Comparison of ENCODE assay signal across 15 cellular contexts in the genomic region with DNA sequence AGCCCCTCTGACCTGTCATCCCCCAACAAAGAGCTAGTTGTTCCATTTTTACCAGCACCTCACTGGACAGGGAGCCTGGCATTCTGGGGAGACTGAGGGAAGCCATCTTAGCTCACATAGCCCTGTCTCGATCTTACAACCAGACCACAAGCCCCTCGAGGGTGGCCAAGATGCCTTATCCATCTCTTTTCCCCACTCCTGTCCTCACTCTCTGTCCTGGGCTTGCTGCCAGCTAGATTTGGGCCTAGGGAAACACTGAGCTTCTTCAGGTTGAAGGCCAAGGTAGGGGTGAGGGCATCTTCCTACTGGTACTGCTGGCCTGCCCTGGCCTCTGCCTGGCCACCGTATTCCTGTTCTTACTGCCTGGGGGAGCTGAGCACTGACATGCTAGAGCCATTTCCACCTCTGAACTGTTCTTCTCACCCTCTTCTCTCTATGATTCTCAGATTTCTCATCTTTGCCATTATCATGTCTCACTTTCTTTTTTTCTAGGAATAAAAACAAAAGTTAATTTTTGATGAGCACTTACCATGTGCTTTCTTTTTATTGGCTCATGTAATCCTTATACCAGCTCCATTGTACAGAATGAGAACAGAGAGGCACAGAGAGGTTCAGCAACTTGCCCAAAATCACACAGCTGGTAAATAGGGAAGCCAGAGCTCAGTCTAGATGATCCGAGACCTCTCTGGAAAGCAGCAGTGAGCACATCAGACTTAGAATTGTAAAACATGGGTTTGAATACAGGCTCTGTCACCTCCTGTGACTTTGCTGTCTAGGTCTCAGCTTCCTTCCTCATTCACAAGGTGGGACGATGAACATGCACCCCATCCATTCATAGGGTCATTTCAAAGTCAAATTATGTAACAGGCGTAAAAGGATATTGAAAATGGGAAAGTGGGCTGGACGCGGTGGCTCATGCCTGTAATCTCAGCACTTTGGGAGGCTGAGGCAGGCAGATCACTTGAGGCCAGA. TPM values are rescaled to one million over a fixed set of nuclear protein-coding genes. Genes with fewer than 3 reads are reported as not detected.
DNase-seq lines count a peak whose midpoint lies in the region; ATAC-seq, FAIRE-seq and TF ChIP-seq lines count a peak whose summit lies in the region.
"Had no signal": no experiment of that assay in that cellular context is flagged by ENCODE, and none has a peak within 500 bp of the region (broad histone marks: within the 10 kb centered on the region; RNA-seq: fewer than 3 reads in every experiment).

No MANE protein-coding gene starts in this region.

- no peak for ATAC-seq in T-helper 17 cell
- ATAC-seq in aorta (ENCODE audit: low FRiP score) = no peak
- ATAC-seq in HG02884 (IDR thresholded peaks at IDR 0.05; ENCODE audit: unreplicated experiment) = no peak
- no peak for ATAC-seq in left lung
- ATAC-seq: foreskin keratinocyte had no signal

- H4K20me1 ChIP-seq in mammary epithelial cell (ENCODE audit: insufficient read depth, low read length) (no peaks in the 10 kb centered on the region), endothelial cell of umbilical vein (replicated peaks; ENCODE audit: control insufficient read depth, extremely low read depth, insufficient read depth, low read length) (no peaks in the 10 kb centered on the region)

- 75% methylated on average over 8 of the region's 8 CpGs for WGBS in mammary epithelial cell (ENCODE audit: low coverage, missing lambda C conversion rate)
- 79 to 80% methylated on average over 8 of the region's 8 CpGs for WGBS in aorta, 2 donors

- H3K36me3 Mint-ChIP-seq in MCF 10A (ENCODE audit: insufficient read depth, unreplicated experiment) = no peaks in the 10 kb centered on the region
- peaks cover 3% of the 10 kb centered on the region for H3K36me3 Mint-ChIP-seq in T-helper 17 cell (ENCODE audit: low read depth)

- H3K4me1 ChIP-seq in mammary epithelial cell (ENCODE audit: insufficient read depth, low read length) (peaks cover 10% of the 10 kb centered on the region), endothelial cell of umbilical vein (ENCODE audit: control insufficient read depth, extremely low read depth, insufficient read depth, low read length) (no peaks in the 10 kb centered on the region), aorta (ENCODE audit: control insufficient read depth in 1 of 2, insufficient read depth in 2 of 2, low read length in 2 of 2) (no peaks in the 10 kb centered on the region), left lung (peaks cover 5 to 44% of the 10 kb centered on the region in 2 donors)
- H3K4me1 ChIP-seq: foreskin keratinocyte had no signal

- H3K36me3 ChIP-seq in mammary epithelial cell (ENCODE audit: insufficient read depth, low read length) = no peaks in the 10 kb centered on the region
- H3K36me3 ChIP-seq in endothelial cell of umbilical vein (ENCODE audit: control insufficient read depth in 2 of 2, extremely low read depth in 1 of 2, insufficient read depth in 2 of 2, low read length in 2 of 2) = no peaks in the 10 kb centered on the region
- H3K36me3 ChIP-seq in aorta (ENCODE audit: control insufficient read depth in 1 of 2, insufficient read depth in 2 of 2, low read length in 1 of 2) = no peaks in the 10 kb centered on the region
- H3K36me3 ChIP-seq in left lung = no peaks in the 10 kb centered on the region
- H3K36me3 ChIP-seq: left ventricle myocardium inferior had no signal

- POLR2A ChIA-PET in MCF 10A (lab: Yijun Ruan, JAX) = interaction anchor here (0.7 to 1.6 kb wide), 3 partner anchors 10 to 105 kb away, joined by 3 to 4 read pairs (median 3); no protein-coding TSS in a partner anchor
- POLR2A ChIA-PET in endothelial cell of umbilical vein (lab: Charles Lee) = no interaction called here

- H3K4me3 Mint-ChIP-seq in MCF 10A (ENCODE audit: unreplicated experiment) (no peak overlapping the region), T-helper 17 cell (no peak overlapping the region)

- H3K4me2 ChIP-seq in mammary epithelial cell (ENCODE audit: insufficient read depth, low read depth, low read length) (no peak overlapping the region), endothelial cell of umbilical vein (ENCODE audit: insufficient read depth, low read length) (no peak overlapping the region)

- no peaks in the 10 kb centered on the region for H3K9me3 ChIP-seq in mammary epithelial cell (replicated peaks; ENCODE audit: insufficient read depth, low read length)
- H3K9me3 ChIP-seq in T-helper 17 cell (ENCODE audit: control insufficient read depth, low read length, poor library complexity, severe bottlenecking) = no peaks in the 10 kb centered on the region
- H3K9me3 ChIP-seq in endothelial cell of umbilical vein (replicated peaks; ENCODE audit: control insufficient read depth, insufficient read depth, low read length) = no peaks in the 10 kb centered on the region
- no peaks in the 10 kb centered on the region for H3K9me3 ChIP-seq in aorta (ENCODE audit: control insufficient read depth, low read length)
- no peaks in the 10 kb centered on the region for H3K9me3 ChIP-seq in left lung

- CTCF ChIA-PET in MCF 10A (lab: Yijun Ruan, JAX) = interaction anchor here (0.7 to 8.7 kb wide), 9 partner anchors 9 to 1738 kb away, joined by 3 to 65 read pairs (median 4); no protein-coding TSS in a partner anchor
- CTCF ChIA-PET in mammary epithelial cell (lab: Charles Lee; ENCODE audit: low non-redundant PET) = no interaction called here
- CTCF ChIA-PET in endothelial cell of umbilical vein (lab: Charles Lee) = interaction anchor here (0.6 to 1.9 kb wide), 6 partner anchors 12 to 176 kb away, joined by 3 to 5 read pairs (median 4); no protein-coding TSS in a partner anchor

- no peak for DNase-seq in MCF 10A (ENCODE audit: unreplicated experiment)
- no peak for DNase-seq in mammary epithelial cell
- no peak for DNase-seq in T-helper 17 cell
- DNase-seq in endothelial cell of umbilical vein (ENCODE audit: low read depth, low spot score) = no peak
- peak; percentile 15 to 57 for DNase-seq in aorta
- no peak for DNase-seq in left lung
- no peak for DNase-seq in dermis blood vessel endothelial cell
- DNase-seq: foreskin keratinocyte, left ventricle myocardium inferior, NCI-H1417 treated with DMSO at 0.1 percent for 48 hours, NCI-H2227 treated with DMSO at 0.1 percent for 48 hours, T-helper 9 cell had no signal

- TF ChIP-seq POLR2A in endothelial cell of umbilical vein (IDR thresholded peaks at IDR 0.05; ENCODE audit: low read depth, low read length) = no peak

- H3K9me1 ChIP-seq in endothelial cell of umbilical vein (replicated peaks; ENCODE audit: control insufficient read depth, extremely low read depth, insufficient read depth, low read length) = no peaks in the 10 kb centered on the region

- H3K27ac ChIP-seq in mammary epithelial cell (ENCODE audit: insufficient read depth, low read depth, low read length) (no peak overlapping the region), endothelial cell of umbilical vein (ENCODE audit: insufficient read depth, low read depth, low read length) (no peak overlapping the region), aorta (ENCODE audit: low read depth in 1 of 2, low read length in 2 of 2) (no peak overlapping the region), left lung (peak overlapping the region in 1 of 2 donors; percentile 75)
- H3K27ac ChIP-seq: foreskin keratinocyte, left ventricle myocardium inferior had no signal

- peaks cover 9% of the 10 kb centered on the region for H3K4me1 Mint-ChIP-seq in MCF 10A (ENCODE audit: insufficient read depth, unreplicated experiment)
- peaks cover 25% of the 10 kb centered on the region for H3K4me1 Mint-ChIP-seq in T-helper 17 cell

- H3K4me3 ChIP-seq in mammary epithelial cell (replicated peaks in 1 of 3; ENCODE audit: insufficient read depth in 1 of 3, low read depth in 2 of 3, low read length in 3 of 3) = no peak overlapping the region
- H3K4me3 ChIP-seq in endothelial cell of umbilical vein (replicated peaks in 1 of 3; ENCODE audit: insufficient read depth in 1 of 3, low read depth in 1 of 3, low read length in 3 of 3) = no peak overlapping the region
- H3K4me3 ChIP-seq in aorta (ENCODE audit: low read length in 2 of 2) = no peak overlapping the region
- no peak overlapping the region for H3K4me3 ChIP-seq in left lung
- H3K4me3 ChIP-seq: left ventricle myocardium inferior had no signal

- intact Hi-C loops in MCF 10A (cut with micrococcal nuclease) = no loop called here
- intact Hi-C loops in mammary epithelial cell (cut with micrococcal nuclease) = no loop called here
- intact Hi-C loops in endothelial cell of umbilical vein (cut with micrococcal nuclease) = no loop called here
- intact Hi-C loops in aorta (cut with DNase I) = no loop called here
- intact Hi-C loops in left lung (cut with DNase I) = no loop called here

- H3K79me2 ChIP-seq in mammary epithelial cell (ENCODE audit: insufficient read depth, low read length) (no peaks in the 10 kb centered on the region), endothelial cell of umbilical vein (ENCODE audit: control insufficient read depth, insufficient read depth, low read length) (no peaks in the 10 kb centered on the region)

- H3K9ac ChIP-seq in mammary epithelial cell (ENCODE audit: insufficient read depth, low read length) (no peak overlapping the region), endothelial cell of umbilical vein (replicated peaks; ENCODE audit: extremely low read depth, insufficient read depth, low read length) (no peak overlapping the region)

- H3K27me3 Mint-ChIP-seq in MCF 10A (ENCODE audit: insufficient read depth, unreplicated experiment) (no peaks in the 10 kb centered on the region), T-helper 17 cell (no peaks in the 10 kb centered on the region)

- FAIRE-seq in endothelial cell of umbilical vein (lab: Jason Lieb, UNC) = peak; percentile 53
- FAIRE-seq: endometrium had no signal

- H2AFZ ChIP-seq in mammary epithelial cell (ENCODE audit: low read depth, low read length) = no peak overlapping the region
- no peak overlapping the region for H2AFZ ChIP-seq in endothelial cell of umbilical vein (ENCODE audit: low read depth, low read length)

- H3K27me3 ChIP-seq in mammary epithelial cell (ENCODE audit: insufficient read depth, low read length) = no peaks in the 10 kb centered on the region
- peaks cover 0 to 3% of the 10 kb centered on the region in 2 experiments for H3K27me3 ChIP-seq in endothelial cell of umbilical vein (ENCODE audit: control insufficient read depth in 2 of 2, insufficient read depth in 2 of 2, low read length in 2 of 2)
- H3K27me3 ChIP-seq in aorta (ENCODE audit: control insufficient read depth in 1 of 2, insufficient read depth in 2 of 2, low read length in 1 of 2) = no peaks in the 10 kb centered on the region
- H3K27me3 ChIP-seq in left lung = no peaks in the 10 kb centered on the region
- H3K27me3 ChIP-seq: foreskin keratinocyte had no signal

- TF ChIP-seq CTCF in MCF 10A (IDR thresholded peaks at IDR 0.05; ENCODE audit: unreplicated experiment) (no peak), mammary epithelial cell (conservative IDR thresholded peaks at IDR 0.05 in 1 of 2, IDR thresholded peaks at IDR 0.05 in 1 of 2; ENCODE audit: extremely low read depth in 1 of 2, insufficient read depth in 1 of 2, low read depth in 1 of 2, low read length in 2 of 2) (no peak), endothelial cell of umbilical vein (IDR thresholded peaks at IDR 0.05; ENCODE audit: extremely low read depth in 1 of 2, insufficient read depth in 1 of 2, low read depth in 1 of 2, low read length in 2 of 2) (no peak), left lung (IDR thresholded peaks at IDR 0.05) (no peak)

- no peaks in the 10 kb centered on the region for H3K9me3 Mint-ChIP-seq in MCF 10A (ENCODE audit: unreplicated experiment)

- in situ Hi-C loops in mammary epithelial cell (cut with MboI; ENCODE audit: low sequenced_read_pairs in 2 of 2) = no loop called here

- dilution Hi-C loops in mammary epithelial cell (cut with HindIII; ENCODE audit: low sequenced_read_pairs) = no loop called here
- dilution Hi-C loops in endothelial cell of umbilical vein (cut with MboI; ENCODE audit: extremely low pct_ligation_motif_present, low sequenced_read_pairs) = no loop called here

- H3K27ac Mint-ChIP-seq in MCF 10A (ENCODE audit: low read depth, unreplicated experiment) (peak overlapping the region; percentile 59), T-helper 17 cell (peak overlapping the region; percentile 68)
- H3K27ac Mint-ChIP-seq: progenitor cell of endocrine pancreas had no signal

- BruUV-seq in MCF 10A (replicated peaks; lab: Mats Ljungman, UMichigan) = no TSS peak
- no TSS peak for BruUV-seq in mammary epithelial cell (replicated peaks; lab: Mats Ljungman, UMichigan)
- BruUV-seq in endothelial cell of umbilical vein (replicated peaks; lab: Mats Ljungman, UMichigan) = no TSS peak

RNA-seq across cellular contexts. Expression of a gene that starts 28.6 kb away (rescaled TPM):
- total RNA-seq in MCF 10A (2022) = not detected in 2 replicates
- not detected for total RNA-seq in mammary epithelial cell
- not detected for polyA plus RNA-seq in mammary epithelial cell
- not detected for polyA minus RNA-seq in mammary epithelial cell
- 10 to 100 TPM in 1 of 2 donors, 1 to 10 TPM in 1; 1.7 to 12.6 TPM for total RNA-seq in T-helper 17 cell
- total RNA-seq in endothelial cell of umbilical vein = not detected in 2 replicates
- polyA plus RNA-seq in endothelial cell of umbilical vein = not detected in 2 replicates
- 0.03 TPM in 1 of 2 replicates, not detected in the other for polyA plus RNA-seq in endothelial cell of umbilical vein (2011; cell fraction: cytosol; rRNA removed)
- not detected in 2 replicates for polyA plus RNA-seq in endothelial cell of umbilical vein (2011; cell fraction: nucleus; rRNA removed)
- polyA plus RNA-seq in endothelial cell of umbilical vein (2012) = not detected in 2 replicates
- not detected in 2 replicates for polyA minus RNA-seq in endothelial cell of umbilical vein
- polyA minus RNA-seq in endothelial cell of umbilical vein (2011; cell fraction: cytosol; rRNA and poly(A)+ RNA removed) = not detected
- polyA minus RNA-seq in endothelial cell of umbilical vein (2011; cell fraction: nucleus; rRNA and poly(A)+ RNA removed) = not detected in 2 replicates
- 10 to 100 TPM; 19.9 to 33.9 TPM for total RNA-seq in aorta
- polyA plus RNA-seq in aorta = 10 to 100 TPM in 1 of 2 donors, 1 to 10 TPM in 1; 2.2 to 12.9 TPM
- 10 to 100 TPM; 24.7 to 60.3 TPM for total RNA-seq in left lung
- total RNA-seq in dermis blood vessel endothelial cell = not detected in 2 replicates
- total RNA-seq: progenitor cell of endocrine pancreas had no signal

RNA-seq across cellular contexts. Expression of a gene that starts 48.1 kb away (rescaled TPM):
- total RNA-seq in MCF 10A (2022) (74.9 and 78.2 TPM in 2 replicates), mammary epithelial cell (100 to 1,000 TPM; 102 to 110 TPM), T-helper 17 cell (100 to 1,000 TPM; 194 to 202 TPM), endothelial cell of umbilical vein (218 and 226 TPM in 2 replicates), aorta (100 to 1,000 TPM; 171 to 180 TPM), left lung (100 to 1,000 TPM; 189 to 192 TPM), dermis blood vessel endothelial cell (290 and 303 TPM in 2 replicates)
- polyA plus RNA-seq in mammary epithelial cell (91.9 TPM), endothelial cell of umbilical vein (206 and 228 TPM in 2 replicates), aorta (100 to 1,000 TPM; 152 to 193 TPM)
- polyA minus RNA-seq in mammary epithelial cell (122 TPM), endothelial cell of umbilical vein (178 and 180 TPM in 2 replicates)
- polyA plus RNA-seq in endothelial cell of umbilical vein (2011; cell fraction: cytosol; rRNA removed) = 198 and 207 TPM in 2 replicates
- 220 TPM in 2 replicates for polyA plus RNA-seq in endothelial cell of umbilical vein (2011; cell fraction: nucleus; rRNA removed)
- polyA plus RNA-seq in endothelial cell of umbilical vein (2012) = 213 and 240 TPM in 2 replicates
- 71.8 TPM for polyA minus RNA-seq in endothelial cell of umbilical vein (2011; cell fraction: cytosol; rRNA and poly(A)+ RNA removed)
- polyA minus RNA-seq in endothelial cell of umbilical vein (2011; cell fraction: nucleus; rRNA and poly(A)+ RNA removed) = 89.6 and 94.9 TPM in 2 replicates

Comparison
In these comparisons a context has a peak if more than half of its experiments do, and no peak if none do; other contexts are left out.
1. DNase-seq: peak in aorta (2 of 2); none in MCF 10A (single experiment), mammary epithelial cell (single experiment), T-helper 17 cell (0 of 3), endothelial cell of umbilical vein (single experiment), left lung (0 of 2) and dermis blood vessel endothelial cell (single experiment).